ENCODE assay signal across 12 cellular contexts in genomic region chr3:12708584-12709192, GRCh38. TPM values are rescaled to one million over a fixed set of nuclear protein-coding genes. Genes with fewer than 3 reads are reported as not detected.
DNase-seq lines count a peak whose midpoint lies in the region; ATAC-seq and TF ChIP-seq lines count a peak whose summit lies in the region.
"Had no signal": no experiment of that assay in that cellular context is flagged by ENCODE, and none has a peak within 500 bp of the region (broad histone marks: within the 10 kb centered on the region; RNA-seq: fewer than 3 reads in every experiment).

No MANE protein-coding gene starts in this region.

- no TSS peak for BruUV-seq in OCI-LY7 (replicated peaks; lab: Mats Ljungman, UMichigan)

- intact Hi-C loops in OCI-LY7 (cut with micrococcal nuclease; ENCODE audit: unreplicated experiment) (loop anchor here (5.0 to 10.0 kb wide), 3 partner anchors 76 to 184 kb away; partner anchors contain the start of gene RPL32), transverse colon (cut with DNase I; ENCODE audit: low total_unique reads) (no loop called here)

- CTCF ChIA-PET in BJ (lab: Yijun Ruan, JAX) (interaction anchor here (1.0 to 5.2 kb wide), 10 partner anchors 9 to 133 kb away, joined by 3 to 37 read pairs (median 4); partner anchors contain the start of genes RAF1 and RPL32), OCI-LY7 (lab: Charles Lee; ENCODE audit: unreplicated experiment) (interaction anchor here (0.6 to 0.7 kb wide), 2 partner anchors 11 to 124 kb away, joined by 3 read pairs; no protein-coding TSS in a partner anchor)

- H3K9me2 ChIP-seq in OCI-LY7 (ENCODE audit: insufficient read depth, low read length), result no peaks in the 10 kb centered on the region

- H3K9me3 ChIP-seq in OCI-LY7 (ENCODE audit: low read length), result no peaks in the 10 kb centered on the region
- no peaks in the 10 kb centered on the region for H3K9me3 ChIP-seq in neutrophil
- H3K9me3 ChIP-seq in transverse colon, result no peaks in the 10 kb centered on the region
- H3K9me3 ChIP-seq: Caco-2, Peyer's patch had no signal

- H3K4me2 ChIP-seq in OCI-LY7 (ENCODE audit: low read length), result no peak overlapping the region

- no peak for TF ChIP-seq EP300 in transverse colon (IDR thresholded peaks at IDR 0.05; ENCODE audit: low read depth)

- H3K27ac ChIP-seq in OCI-LY7 (ENCODE audit: low read depth, low read length, poor library complexity, severe bottlenecking), result no peak overlapping the region
- H3K27ac ChIP-seq in neutrophil, result peak overlapping the region; percentile 90
- H3K27ac ChIP-seq in transverse colon, result no peak overlapping the region
- H3K27ac ChIP-seq: Peyer's patch had no signal

- in situ Hi-C loops in transverse colon (cut with MboI; ENCODE audit: low pct_ligation_motif_present in 1 of 4, low pct_unique_long_range_greater_than_20kb in 1 of 4, low sequenced_read_pairs in 3 of 4), result loop anchor here in 2 of 4 donors (25.0 kb wide), 2 partner anchors 146 to 571 kb away; partner anchors contain the start of gene MKRN2 (in 1 of the 2)

- H3K27me3 ChIP-seq in BJ (ENCODE audit: control insufficient read depth, insufficient read depth, low read length), result no peaks in the 10 kb centered on the region
- peaks cover 4% of the 10 kb centered on the region for H3K27me3 ChIP-seq in neutrophil
- H3K27me3 ChIP-seq in transverse colon, result no peaks in the 10 kb centered on the region
- H3K27me3 ChIP-seq: Peyer's patch had no signal

- no peaks in the 10 kb centered on the region for H4K20me1 ChIP-seq in OCI-LY7 (ENCODE audit: insufficient read depth, low read length)

- ATAC-seq in GM21381 (IDR thresholded peaks at IDR 0.05; ENCODE audit: unreplicated experiment), result no peak

- no peaks in the 10 kb centered on the region for H3K36me3 ChIP-seq in BJ (ENCODE audit: control insufficient read depth, insufficient read depth, low read length)
- H3K36me3 ChIP-seq in OCI-LY7 (ENCODE audit: insufficient read depth, low read length), result no peaks in the 10 kb centered on the region
- no peaks in the 10 kb centered on the region for H3K36me3 ChIP-seq in neutrophil
- no peaks in the 10 kb centered on the region for H3K36me3 ChIP-seq in transverse colon
- H3K36me3 ChIP-seq: Peyer's patch had no signal

- peaks cover 21% of the 10 kb centered on the region for H3K4me1 ChIP-seq in OCI-LY7 (ENCODE audit: insufficient read depth, low read length, poor library complexity, severe bottlenecking)
- H3K4me1 ChIP-seq in neutrophil (ENCODE audit: control insufficient read depth in 1 of 2, insufficient read depth in 1 of 2, low read depth in 1 of 2, low read length in 1 of 2), result peaks cover 44 to 50% of the 10 kb centered on the region in 2 experiments
- peaks cover 0 to 2% (median 0%) of the 10 kb centered on the region in 4 donors for H3K4me1 ChIP-seq in transverse colon
- H3K4me1 ChIP-seq: Peyer's patch had no signal

- POLR2A ChIA-PET in BJ (lab: Charles Lee) (no interaction called here), OCI-LY7 (lab: Charles Lee) (interaction anchor here (0.5 to 2.1 kb wide), 5 partner anchors 12 to 124 kb away, joined by 3 to 11 read pairs (median 3); no protein-coding TSS in a partner anchor)

- no peaks in the 10 kb centered on the region for H3K79me2 ChIP-seq in OCI-LY7 (ENCODE audit: insufficient read depth, low read depth, low read length)

- no peak for TF ChIP-seq POLR2A in transverse colon (IDR thresholded peaks at IDR 0.05)

- H2AFZ ChIP-seq in OCI-LY7 (ENCODE audit: low read length), result peak overlapping the region; percentile 32; the same call in 1 of the 2 replicates

- 63 to 90% methylated on average over 4 to 6 of the region's 6 CpGs for WGBS in transverse colon (ENCODE audit: low coverage in 1 of 2), 2 donors

- DNase-seq in BJ (ENCODE audit: low read depth) (peak; percentile 77), OCI-LY7 (ENCODE audit: low spot score) (no peak), epidermal melanocyte (ENCODE audit: insufficient read length, low spot score) (peak; percentile 73), transverse colon (no peak), globus pallidus (ENCODE audit: low spot score) (no peak), OCI-M2 (lab: John Stamatoyannopoulos, UW; ENCODE audit: unreplicated experiment) (no peak)
- DNase-seq: activated gamma-delta T cell treated with Interleukin-2 at 50 U/mL for 16 hours, Caco-2, NCI-H1417 treated with DMSO at 0.1 percent for 48 hours, Peyer's patch had no signal

- H3K4me3 ChIP-seq in BJ (ENCODE audit: low read depth, low read length) (no peak overlapping the region), OCI-LY7 (ENCODE audit: low read depth, low read length, poor library complexity, severe bottlenecking) (no peak overlapping the region), neutrophil (ENCODE audit: low read depth in 1 of 2, low read length in 1 of 2) (peak overlapping the region; percentile 23 to 37), transverse colon (no peak overlapping the region)
- H3K4me3 ChIP-seq: Peyer's patch had no signal

- TF ChIP-seq CTCF in BJ (IDR thresholded peaks at IDR 0.05; ENCODE audit: insufficient read depth, low read depth, low read length) (peak; percentile 66), OCI-LY7 (conservative IDR thresholded peaks at IDR 0.05; ENCODE audit: low read length) (no peak), neutrophil (IDR thresholded peaks at IDR 0.05) (no peak), transverse colon (IDR thresholded peaks at IDR 0.05) (no peak)

RNA-seq across cellular contexts. Expression of gene RAF1, which starts 44.8 kb away (rescaled TPM):
- 122 and 134 TPM in 2 replicates for polyA plus RNA-seq in BJ (2011; rRNA removed)
- polyA minus RNA-seq in BJ (2011; rRNA and poly(A)+ RNA removed), result 105 and 134 TPM in 2 replicates
- 88.0 and 91.0 TPM in 2 replicates for total RNA-seq in OCI-LY7 (2014; rRNA removed; shearing (Covaris generic))
- total RNA-seq in OCI-LY7 (2022) (90.4 and 90.8 TPM in 2 replicates), transverse colon (100 to 1,000 TPM in 3 of 4 donors, 10 to 100 TPM in 1; 98.4 to 283 (median 132) TPM)

RNA-seq across cellular contexts. Expression of gene TMEM40, which starts 50.4 kb away (rescaled TPM):
- polyA plus RNA-seq in BJ (2011; rRNA removed), result 0.20 and 0.52 TPM in 2 replicates
- polyA minus RNA-seq in BJ (2011; rRNA and poly(A)+ RNA removed), result not detected in 2 replicates
- total RNA-seq in OCI-LY7 (2014; rRNA removed; shearing (Covaris generic)), result not detected in 2 replicates
- not detected in 2 replicates for total RNA-seq in OCI-LY7 (2022)
- not detected for total RNA-seq in transverse colon
- total RNA-seq: Peyer's patch had no signal

Comparison
In these comparisons a context has a peak if more than half of its experiments do, and no peak if none do; other contexts are left out.
1. DNase-seq: peak in BJ (single experiment) and epidermal melanocyte (single experiment); none in OCI-LY7 (single experiment), transverse colon (single experiment), globus pallidus (single experiment) and OCI-M2 (single experiment).
2. H3K4me3 ChIP-seq: peak in neutrophil (2 of 2); none in BJ (single experiment), OCI-LY7 (single experiment) and transverse colon (0 of 4).